Comparison of ENCODE assay signal across 35 cellular contexts in genomic region chr7:64184376-64184775, GRCh38. TPM values are rescaled to one million over a fixed set of nuclear protein-coding genes. Genes with fewer than 3 reads are reported as not detected.
"Had no signal": no experiment of that assay in that cellular context is flagged by ENCODE, and none has a peak within 500 bp of the region (broad histone marks: within the 10 kb centered on the region; RNA-seq: fewer than 3 reads in every experiment).

No MANE protein-coding gene starts in this region.

- H3K4me1 ChIP-seq: body of pancreas, breast epithelium had no signal

- H3K27me3 Mint-ChIP-seq: activated B cell treated with CpG ODN at 0.5 μM for 24 hours; activated CD4-positive, alpha-beta T cell treated with anti-CD3 and anti-CD28 coated beads, Interleukin-2, amount 10 ng/mL, durations not matched to agents 24 days and 14 days; activated naive CD4-positive, alpha-beta T cell treated with anti-CD3 and anti-CD28 coated beads, Interleukin-2, amount 10 ng/mL, durations not matched to agents 7 days and 5 days had no signal

- H3K27ac ChIP-seq: body of pancreas, brain microvascular endothelial cell, breast epithelium, VCaP had no signal

- H3K27me3 ChIP-seq: body of pancreas, brain microvascular endothelial cell had no signal

- H3K36me3 Mint-ChIP-seq: activated CD4-positive, alpha-beta memory T cell treated with anti-CD3 and anti-CD28 coated beads for 36 hours; activated naive CD4-positive, alpha-beta T cell treated with anti-CD3 and anti-CD28 coated beads, Interleukin-2, amount 10 ng/mL, durations not matched to agents 7 days and 5 days; activated naive CD4-positive, alpha-beta T cell treated with anti-CD3 and anti-CD28 coated beads, Interleukin-2, amount 50 U/mL, for 24 hours had no signal

- H3K27ac Mint-ChIP-seq: activated B cell treated with CpG ODN at 0.5 μM for 24 hours; activated CD4-positive, alpha-beta memory T cell treated with anti-CD3 and anti-CD28 coated beads for 36 hours; activated CD4-positive, alpha-beta T cell treated with anti-CD3 and anti-CD28 coated beads, Interleukin-2, amount 10 ng/mL, durations not matched to agents 24 days and 14 days; activated CD8-positive, alpha-beta T cell treated with anti-CD3 and anti-CD28 coated beads for 36 hours; activated naive CD4-positive, alpha-beta T cell treated with anti-CD3 and anti-CD28 coated beads, Interleukin-2, amount 10 ng/mL, durations not matched to agents 7 days and 5 days; activated naive CD4-positive, alpha-beta T cell treated with anti-CD3 and anti-CD28 coated beads, Interleukin-2, amount 50 U/mL, for 24 hours; activated naive CD8-positive, alpha-beta T cell; activated T-cell treated with anti-CD3 and anti-CD28 coated beads, Interleukin-2, amount 50 U/mL, for 24 hours; activated T-helper 2 cell treated with anti-CD3 and anti-CD28 coated beads, Interferon-gamma antibody, Interleukin-2, Interleukin-4, amounts not matched to agents 10 μg/mL and 5 μg/mL and 100 μg/mL, durations not matched to agents 14 hours and 24 hours and 36 hours; T-helper 1 cell treated with Interleukin-12 subunit alpha and Interleukin-12 subunit beta and Interleukin-4 antibody, amounts not matched to agents 30 μg/mL and 1 μg/mL, for 36 hours; T-helper 2 cell treated with Interferon-gamma antibody and Interleukin-4, amounts not matched to agents 5 μg/mL and 100 μg/mL, for 36 hours had no signal

- H3K36me3 ChIP-seq: brain microvascular endothelial cell, breast epithelium had no signal

- H3K4me1 Mint-ChIP-seq: activated B cell treated with CpG ODN at 0.5 μM for 24 hours; activated CD4-positive, alpha-beta T cell treated with anti-CD3 and anti-CD28 coated beads, Interleukin-2, amount 10 ng/mL, durations not matched to agents 24 days and 14 days; activated naive CD4-positive, alpha-beta T cell treated with anti-CD3 and anti-CD28 coated beads, Interleukin-2, amount 10 ng/mL, durations not matched to agents 7 days and 5 days; activated naive CD4-positive, alpha-beta T cell treated with anti-CD3 and anti-CD28 coated beads, Interleukin-2, amount 50 U/mL, for 24 hours had no signal

- DNase-seq: activated B cell treated with CpG ODN at 0.5 μM for 24 hours; activated CD4-positive, alpha-beta memory T cell treated with anti-CD3 and anti-CD28 coated beads for 36 hours; activated CD4-positive, alpha-beta T cell treated with anti-CD3 and anti-CD28 coated beads for 4 hours; activated CD4-positive, alpha-beta T cell treated with anti-CD3 and anti-CD28 coated beads, Interleukin-2, amount 10 ng/mL, durations not matched to agents 24 days and 14 days; activated CD4-positive, alpha-beta T cell treated with anti-CD3 and anti-CD28 coated beads, Interleukin-2, amount 50 U/mL, for 1 hour; activated CD4-positive, alpha-beta T cell treated with anti-CD3 and anti-CD28 coated beads, Interleukin-2, amount 50 U/mL, for 4 hours; activated CD4-positive, CD25-positive, alpha-beta regulatory T cell treated with anti-CD3 and anti-CD28 coated beads, Interleukin-2, amount 50 U/mL, for 72 hours; activated CD8-positive, alpha-beta memory T cell treated with anti-CD3 and anti-CD28 coated beads, Interleukin-2, amount 50 U/mL, for 48 hours; activated CD8-positive, alpha-beta T cell treated with anti-CD3 and anti-CD28 coated beads for 36 hours; activated effector memory CD4-positive, alpha-beta T cell treated with Interleukin-2 at 50 U/mL for 16 hours; activated gamma-delta T cell; activated naive CD4-positive, alpha-beta T cell treated with anti-CD3 and anti-CD28 coated beads, Interleukin-2, amount 10 ng/mL, durations not matched to agents 7 days and 5 days; activated naive CD4-positive, alpha-beta T cell treated with Interleukin-2 at 50 U/mL for 16 hours; activated T-cell treated with anti-CD3 and anti-CD28 coated beads, Interleukin-2, amount 50 U/mL, for 24 hours; activated T-cell treated with anti-CD3 and anti-CD28 coated beads, Interleukin-2, amount 50 U/mL, for 48 hours; amygdala; anterior cingulate cortex; body of pancreas; brain microvascular endothelial cell; central memory CD4-positive, alpha-beta T cell; SW 1271; T-helper 1 cell; T-helper 2 cell; T-helper 9 cell had no signal

- ATAC-seq: activated CD8-positive, alpha-beta T cell treated with anti-CD3 and anti-CD28 coated beads for 36 hours; body of pancreas had no signal

- H3K4me3 ChIP-seq: body of pancreas, breast epithelium had no signal

- H3K4me3 Mint-ChIP-seq: activated B cell treated with CpG ODN at 0.5 μM for 24 hours; activated CD4-positive, alpha-beta memory T cell treated with anti-CD3 and anti-CD28 coated beads for 36 hours; activated CD4-positive, alpha-beta T cell treated with anti-CD3 and anti-CD28 coated beads, Interleukin-2, amount 10 ng/mL, durations not matched to agents 24 days and 14 days; activated CD8-positive, alpha-beta T cell treated with anti-CD3 and anti-CD28 coated beads for 36 hours; activated naive CD4-positive, alpha-beta T cell treated with anti-CD3 and anti-CD28 coated beads, Interleukin-2, amount 10 ng/mL, durations not matched to agents 7 days and 5 days; activated naive CD4-positive, alpha-beta T cell treated with anti-CD3 and anti-CD28 coated beads, Interleukin-2, amount 50 U/mL, for 24 hours; activated naive CD8-positive, alpha-beta T cell; activated T-cell treated with anti-CD3 and anti-CD28 coated beads, Interleukin-2, amount 50 U/mL, for 24 hours; T-helper 1 cell treated with Interleukin-12 subunit alpha and Interleukin-12 subunit beta and Interleukin-4 antibody, amounts not matched to agents 30 μg/mL and 1 μg/mL, for 36 hours; T-helper 2 cell treated with Interferon-gamma antibody and Interleukin-4, amounts not matched to agents 5 μg/mL and 100 μg/mL, for 36 hours had no signal

RNA-seq across cellular contexts. Expression of gene ZNF735, which starts 22.6 kb away (rescaled TPM):
- total RNA-seq: activated B cell treated with CpG ODN at 0.5 μM for 24 hours; activated CD4-positive, alpha-beta memory T cell treated with anti-CD3 and anti-CD28 coated beads for 36 hours; activated CD4-positive, alpha-beta T cell treated with anti-CD3 and anti-CD28 coated beads, Interleukin-2, amount 10 ng/mL, durations not matched to agents 24 days and 14 days; activated CD8-positive, alpha-beta memory T cell treated with anti-CD3 and anti-CD28 coated beads for 36 hours; activated CD8-positive, alpha-beta T cell treated with anti-CD3 and anti-CD28 coated beads for 36 hours; activated T-helper 2 cell treated with anti-CD3 and anti-CD28 coated beads, Interferon-gamma antibody, Interleukin-2, Interleukin-4, amounts not matched to agents 10 μg/mL and 5 μg/mL and 100 μg/mL, durations not matched to agents 14 hours and 24 hours and 36 hours; astrocyte; body of pancreas; breast epithelium; cardiac septum had no signal
- polyA plus RNA-seq: adipose tissue had no signal

RNA-seq across cellular contexts. Expression of gene ZNF679, which starts 43.9 kb away (rescaled TPM):
- total RNA-seq: activated B cell treated with CpG ODN at 0.5 μM for 24 hours; activated CD4-positive, alpha-beta memory T cell treated with anti-CD3 and anti-CD28 coated beads for 36 hours; activated CD4-positive, alpha-beta T cell treated with anti-CD3 and anti-CD28 coated beads, Interleukin-2, amount 10 ng/mL, durations not matched to agents 24 days and 14 days; activated CD8-positive, alpha-beta memory T cell treated with anti-CD3 and anti-CD28 coated beads for 36 hours; activated CD8-positive, alpha-beta T cell treated with anti-CD3 and anti-CD28 coated beads for 36 hours; activated T-helper 2 cell treated with anti-CD3 and anti-CD28 coated beads, Interferon-gamma antibody, Interleukin-2, Interleukin-4, amounts not matched to agents 10 μg/mL and 5 μg/mL and 100 μg/mL, durations not matched to agents 14 hours and 24 hours and 36 hours; astrocyte; body of pancreas; breast epithelium; cardiac septum had no signal
- polyA plus RNA-seq: adipose tissue had no signal
